Comparison of ENCODE assay signal across 9 cellular contexts in the genomic region with DNA sequence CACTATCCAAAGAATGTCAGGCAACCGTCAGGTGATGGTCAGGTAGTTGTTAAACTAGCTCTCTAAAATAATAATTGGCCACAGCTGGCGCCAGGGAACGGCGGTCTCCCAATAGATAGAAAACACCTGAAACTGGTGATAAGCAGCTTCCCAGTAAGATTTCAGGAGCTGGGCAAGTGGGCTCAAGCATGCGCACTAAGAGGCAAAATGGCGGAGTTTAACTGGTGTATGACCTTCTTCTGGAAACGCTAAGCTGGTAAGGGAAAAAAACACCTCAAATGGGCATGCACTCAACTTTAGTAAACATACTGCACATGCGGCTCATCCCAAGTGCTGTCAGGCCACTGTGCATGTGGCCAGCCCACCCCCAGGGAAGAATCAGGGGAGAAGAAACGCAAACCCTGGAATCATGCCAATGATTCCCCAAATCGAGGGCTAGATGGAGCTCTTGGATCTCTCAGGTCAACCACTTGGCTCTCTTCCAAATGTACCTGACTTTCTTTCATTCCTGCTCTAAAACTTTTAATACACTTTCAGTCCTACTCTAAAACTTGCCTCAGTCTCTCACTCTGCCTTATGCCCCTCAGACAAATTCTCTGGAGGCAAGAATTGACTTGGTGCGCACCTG.
DNase-seq lines count a peak whose midpoint lies in the region; ATAC-seq and TF ChIP-seq lines count a peak whose summit lies in the region.
"Had no signal": no experiment of that assay in that cellular context is flagged by ENCODE, and none has a peak within 500 bp of the region (broad histone marks: within the 10 kb centered on the region; RNA-seq: fewer than 3 reads in every experiment).

No MANE protein-coding gene starts in this region.

- H3K27ac ChIP-seq in hepatocyte: no peak overlapping the region
- no peak overlapping the region for H3K27ac ChIP-seq in upper lobe of left lung

- intact Hi-C loops in Right ventricle myocardium superior (cut with DNase I) (no loop called here), left ventricle myocardium superior (cut with micrococcal nuclease) (loop anchor here (10.0 kb wide), 1 partner anchor 845 kb away; no protein-coding TSS in a partner anchor)

- no peak for TF ChIP-seq EP300 in upper lobe of left lung (IDR thresholded peaks at IDR 0.05)

- in situ Hi-C loops in SK-MEL-5 (cut with HindIII; ENCODE audit: low pct_unique_long_range_greater_than_20kb, low sequenced_read_pairs): no loop called here

- CTCF ChIA-PET in activated naive CD4-positive, alpha-beta T cell treated with anti-CD3 and anti-CD28 coated beads, Interleukin-2, amount 10 ng/mL, durations not matched to agents 7 days and 5 days (lab: Charles Lee): no interaction called here

- no peaks in the 10 kb centered on the region for H3K9me2 ChIP-seq in hepatocyte (replicated peaks; ENCODE audit: insufficient read depth)

- no peak overlapping the region for H3K27ac Mint-ChIP-seq in activated naive CD4-positive, alpha-beta T cell treated with anti-CD3 and anti-CD28 coated beads, Interleukin-2, amount 10 ng/mL, durations not matched to agents 7 days and 5 days

- no peak for TF ChIP-seq POLR2A in upper lobe of left lung (IDR thresholded peaks at IDR 0.05)

- no peaks in the 10 kb centered on the region for H3K4me1 ChIP-seq in hepatocyte (ENCODE audit: insufficient read depth)
- H3K4me1 ChIP-seq in upper lobe of left lung: peaks cover 0 to 4% (median 0%) of the 10 kb centered on the region in 4 donors

- H3K79me2 ChIP-seq in hepatocyte: no peaks in the 10 kb centered on the region

- H3K9me3 ChIP-seq in hepatocyte (ENCODE audit: low read depth): no peaks in the 10 kb centered on the region
- no peaks in the 10 kb centered on the region for H3K9me3 ChIP-seq in upper lobe of left lung
- H3K9me3 ChIP-seq: BLaER1 treated with 17β-estradiol and CSF1 and Interleukin-3, amounts not matched to agents 10 nM and 100 nM had no signal

- H3K4me3 ChIP-seq in hepatocyte (no peak overlapping the region), upper lobe of left lung (no peak overlapping the region)
- H3K4me3 ChIP-seq: BLaER1 treated with 17β-estradiol and CSF1 and Interleukin-3, amounts not matched to agents 10 nM and 100 nM had no signal

- no peaks in the 10 kb centered on the region for H4K20me1 ChIP-seq in hepatocyte (ENCODE audit: insufficient read depth, poor library complexity, severe bottlenecking)
- H4K20me1 ChIP-seq: BLaER1 treated with 17β-estradiol and CSF1 and Interleukin-3, amounts not matched to agents 10 nM and 100 nM had no signal

- H3K36me3 ChIP-seq in hepatocyte (replicated peaks; ENCODE audit: insufficient read depth, low read depth) (no peaks in the 10 kb centered on the region), upper lobe of left lung (no peaks in the 10 kb centered on the region)
- H3K36me3 ChIP-seq: BLaER1 treated with 17β-estradiol and CSF1 and Interleukin-3, amounts not matched to agents 10 nM and 100 nM had no signal

- H3K4me1 Mint-ChIP-seq in activated naive CD4-positive, alpha-beta T cell treated with anti-CD3 and anti-CD28 coated beads, Interleukin-2, amount 10 ng/mL, durations not matched to agents 7 days and 5 days: no peaks in the 10 kb centered on the region

- H3K4me2 ChIP-seq in hepatocyte: no peak overlapping the region

- no peak overlapping the region for H3K4me3 Mint-ChIP-seq in activated naive CD4-positive, alpha-beta T cell treated with anti-CD3 and anti-CD28 coated beads, Interleukin-2, amount 10 ng/mL, durations not matched to agents 7 days and 5 days

- no peaks in the 10 kb centered on the region for H3K9me3 Mint-ChIP-seq in activated naive CD4-positive, alpha-beta T cell treated with anti-CD3 and anti-CD28 coated beads, Interleukin-2, amount 10 ng/mL, durations not matched to agents 7 days and 5 days

- H2AFZ ChIP-seq in hepatocyte: no peak overlapping the region

- TF ChIP-seq CTCF in hepatocyte (IDR thresholded peaks at IDR 0.05; ENCODE audit: poor library complexity) (peak; percentile 38), upper lobe of left lung (IDR thresholded peaks at IDR 0.05) (peak in 4 of 6 experiments; percentile 15 to 48 (median 30))

- ATAC-seq in Right ventricle myocardium superior (ENCODE audit: poor library complexity) (peak; percentile 22), left ventricle myocardium superior (no peak), upper lobe of left lung (ENCODE audit: low FRiP score in 2 of 2) (no peak)

- DNase-seq in Right ventricle myocardium superior (no peak), left ventricle myocardium superior (no peak), SK-MEL-5 (ENCODE audit: low read depth, low spot score) (peak; percentile 38), hepatocyte (ENCODE audit: low spot score) (peak; percentile 80), upper lobe of left lung (peak in 1 of 2 donors; percentile 32), epidermal melanocyte (ENCODE audit: insufficient read length, low spot score) (no peak), UCSD-AML1 (lab: John Stamatoyannopoulos, UW; ENCODE audit: unreplicated experiment) (no peak)
- no peak for DNase-seq in activated naive CD4-positive, alpha-beta T cell treated with anti-CD3 and anti-CD28 coated beads, Interleukin-2, amount 10 ng/mL, durations not matched to agents 7 days and 5 days

- WGBS in hepatocyte (ENCODE audit: low lambda C conversion rate, missing lambda C conversion rate): 83% methylated on average over 11 of the region's 11 CpGs
- WGBS in upper lobe of left lung, 2 donors: 68 to 76% methylated on average over 11 of the region's 11 CpGs

- peaks cover 13% of the 10 kb centered on the region for H3K27me3 Mint-ChIP-seq in activated naive CD4-positive, alpha-beta T cell treated with anti-CD3 and anti-CD28 coated beads, Interleukin-2, amount 10 ng/mL, durations not matched to agents 7 days and 5 days

- H3K36me3 Mint-ChIP-seq in activated naive CD4-positive, alpha-beta T cell treated with anti-CD3 and anti-CD28 coated beads, Interleukin-2, amount 10 ng/mL, durations not matched to agents 7 days and 5 days: no peaks in the 10 kb centered on the region

- H3K27me3 ChIP-seq in hepatocyte (no peaks in the 10 kb centered on the region), upper lobe of left lung (no peaks in the 10 kb centered on the region)
- H3K27me3 ChIP-seq: BLaER1 treated with 17β-estradiol and CSF1 and Interleukin-3, amounts not matched to agents 10 nM and 100 nM had no signal

Comparison
In these comparisons a context has a peak if more than half of its experiments do, and no peak if none do; other contexts are left out.
1. DNase-seq: peak in SK-MEL-5 (single experiment) and hepatocyte (single experiment); none in Right ventricle myocardium superior (single experiment), left ventricle myocardium superior (single experiment), epidermal melanocyte (single experiment), activated naive CD4-positive, alpha-beta T cell treated with anti-CD3 and anti-CD28 coated beads, Interleukin-2, amount 10 ng/mL, durations not matched to agents 7 days and 5 days (single experiment) and UCSD-AML1 (single experiment).